ENCODE assay signal across 8 cellular contexts in the genomic region with DNA sequence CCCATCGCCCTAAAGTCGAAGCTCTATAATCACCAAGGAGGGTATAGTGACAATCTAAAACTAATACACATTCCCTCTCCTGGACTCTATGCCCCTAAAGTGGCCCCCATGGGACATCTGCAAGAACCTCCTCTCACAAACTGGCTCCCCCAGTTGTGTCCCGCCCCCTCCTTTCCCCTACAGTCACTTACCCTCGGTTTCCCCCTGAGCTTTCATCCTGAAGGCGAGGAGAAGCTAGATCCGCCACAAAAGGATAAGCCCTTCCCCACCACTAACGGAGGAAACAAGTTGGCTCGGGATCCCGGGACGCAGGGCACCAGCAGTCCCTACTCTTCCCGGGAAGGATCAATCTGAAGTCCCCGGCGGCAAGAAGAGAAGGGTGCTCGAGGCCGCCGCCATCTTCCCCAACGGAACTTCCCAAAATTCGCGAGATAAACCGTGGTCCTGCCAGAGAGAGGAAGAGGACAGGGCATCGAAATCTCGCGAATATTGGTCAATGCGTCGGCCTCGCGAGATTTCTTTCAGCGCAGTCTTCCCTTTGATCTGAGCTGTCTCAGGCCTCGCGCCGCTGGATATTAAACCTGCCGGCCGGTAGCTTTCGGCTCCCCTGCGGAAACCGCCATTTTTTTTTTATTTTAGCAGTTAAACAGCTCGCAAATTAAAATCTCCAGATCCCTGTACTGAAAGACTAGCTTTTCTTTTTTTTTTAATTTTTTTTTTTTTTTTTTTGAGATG. TPM values are rescaled to one million over a fixed set of nuclear protein-coding genes. Genes with fewer than 3 reads are reported as not detected.
DNase-seq lines count a peak whose midpoint lies in the region; ATAC-seq and TF ChIP-seq lines count a peak whose summit lies in the region.

A gene with protein sequence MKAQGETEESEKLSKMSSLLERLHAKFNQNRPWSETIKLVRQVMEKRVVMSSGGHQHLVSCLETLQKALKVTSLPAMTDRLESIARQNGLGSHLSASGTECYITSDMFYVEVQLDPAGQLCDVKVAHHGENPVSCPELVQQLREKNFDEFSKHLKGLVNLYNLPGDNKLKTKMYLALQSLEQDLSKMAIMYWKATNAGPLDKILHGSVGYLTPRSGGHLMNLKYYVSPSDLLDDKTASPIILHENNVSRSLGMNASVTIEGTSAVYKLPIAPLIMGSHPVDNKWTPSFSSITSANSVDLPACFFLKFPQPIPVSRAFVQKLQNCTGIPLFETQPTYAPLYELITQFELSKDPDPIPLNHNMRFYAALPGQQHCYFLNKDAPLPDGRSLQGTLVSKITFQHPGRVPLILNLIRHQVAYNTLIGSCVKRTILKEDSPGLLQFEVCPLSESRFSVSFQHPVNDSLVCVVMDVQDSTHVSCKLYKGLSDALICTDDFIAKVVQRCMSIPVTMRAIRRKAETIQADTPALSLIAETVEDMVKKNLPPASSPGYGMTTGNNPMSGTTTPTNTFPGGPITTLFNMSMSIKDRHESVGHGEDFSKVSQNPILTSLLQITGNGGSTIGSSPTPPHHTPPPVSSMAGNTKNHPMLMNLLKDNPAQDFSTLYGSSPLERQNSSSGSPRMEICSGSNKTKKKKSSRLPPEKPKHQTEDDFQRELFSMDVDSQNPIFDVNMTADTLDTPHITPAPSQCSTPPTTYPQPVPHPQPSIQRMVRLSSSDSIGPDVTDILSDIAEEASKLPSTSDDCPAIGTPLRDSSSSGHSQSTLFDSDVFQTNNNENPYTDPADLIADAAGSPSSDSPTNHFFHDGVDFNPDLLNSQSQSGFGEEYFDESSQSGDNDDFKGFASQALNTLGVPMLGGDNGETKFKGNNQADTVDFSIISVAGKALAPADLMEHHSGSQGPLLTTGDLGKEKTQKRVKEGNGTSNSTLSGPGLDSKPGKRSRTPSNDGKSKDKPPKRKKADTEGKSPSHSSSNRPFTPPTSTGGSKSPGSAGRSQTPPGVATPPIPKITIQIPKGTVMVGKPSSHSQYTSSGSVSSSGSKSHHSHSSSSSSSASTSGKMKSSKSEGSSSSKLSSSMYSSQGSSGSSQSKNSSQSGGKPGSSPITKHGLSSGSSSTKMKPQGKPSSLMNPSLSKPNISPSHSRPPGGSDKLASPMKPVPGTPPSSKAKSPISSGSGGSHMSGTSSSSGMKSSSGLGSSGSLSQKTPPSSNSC (N-terminal part only) (minus strand): TSS at position 417 of the 735 bp plus-strand sequence. CDS start 201 bp downstream, at position 216.

- peak within 1 kb of the TSS; percentile 98 for H3K27ac Mint-ChIP-seq in WTC11

- DNase-seq in AG04449 (ENCODE audit: low read depth, low spot score) (peak; percentile 84), NCI-H226 (peak; percentile 96), WTC11 (ENCODE audit: low spot score) (peak; percentile 94), cardiac fibroblast (ENCODE audit: low read depth in 2 of 2) (peak; percentile 99), iPS-NIHi7 (ENCODE audit: extremely low spot score) (peak; percentile 99), smooth muscle cell of the brain vasculature (ENCODE audit: low read depth, low spot score) (peak; percentile 91)

- H3K27me3 Mint-ChIP-seq in WTC11 (ENCODE audit: low read depth): no peaks in the 10 kb centered on the region; the same call in 1 of the 2 replicates

- H3K4me3 Mint-ChIP-seq in WTC11: peak within 1 kb of the TSS; percentile 99

- H3K9me3 Mint-ChIP-seq in WTC11: no peaks in the 10 kb centered on the region

- peak; percentile 90 for ATAC-seq in GM18907 (IDR thresholded peaks at IDR 0.05; ENCODE audit: unreplicated experiment)
- ATAC-seq in HG03175 (IDR thresholded peaks at IDR 0.05; ENCODE audit: unreplicated experiment): peak; percentile 94
- peak; percentile 98 for ATAC-seq in WTC11

- peaks cover 22% of the 10 kb centered on the region for H3K36me3 Mint-ChIP-seq in WTC11

- CTCF ChIA-PET in AG04449 (lab: Yijun Ruan, JAX) (interaction anchor here (0.7 to 1.5 kb wide), 3 partner anchors 11 to 180 kb away, joined by 3 to 10 read pairs (median 5); a partner anchor contains a TSS), WTC11 (lab: Charles Lee) (interaction anchor here (0.6 to 2.1 kb wide), 13 partner anchors 10 to 277 kb away, joined by 3 to 16 read pairs (median 4); a partner anchor contains a TSS)

- peak within 1 kb of the TSS; percentile 98 for H3K4me3 ChIP-seq in AG04449 (ENCODE audit: low read depth, low read length)
- peak within 1 kb of the TSS; percentile 78 to 80 for H3K4me3 ChIP-seq in cardiac fibroblast (replicated peaks in 1 of 2; ENCODE audit: low read depth in 2 of 2, low read length in 2 of 2)

- H3K4me1 Mint-ChIP-seq in WTC11: peaks cover 7% of the 10 kb centered on the region

- no peak for TF ChIP-seq CTCF in AG04449 (IDR thresholded peaks at IDR 0.05; ENCODE audit: insufficient read depth, low read length, missing control alignments)
- no peak for TF ChIP-seq CTCF in WTC11 (IDR thresholded peaks at IDR 0.05)
- TF ChIP-seq CTCF in cardiac fibroblast (IDR thresholded peaks at IDR 0.05; ENCODE audit: low read depth, low read length): no peak

- POLR2A ChIA-PET in AG04449 (lab: Yijun Ruan, JAX): interaction anchor here (0.7 to 4.6 kb wide), 4 partner anchors 11 to 893 kb away, joined by 3 to 43 read pairs (median 3); a partner anchor contains a TSS
- POLR2A ChIA-PET in WTC11 (lab: Charles Lee): interaction anchor here (0.7 to 2.1 kb wide), 4 partner anchors 11 to 140 kb away, joined by 3 to 23 read pairs (median 8); a partner anchor contains a TSS

TF ChIP-seq in WTC11, 78 proteins besides CTCF, POLR2A, EP300 and RAD21:
- TF ChIP-seq, protein P1, sequence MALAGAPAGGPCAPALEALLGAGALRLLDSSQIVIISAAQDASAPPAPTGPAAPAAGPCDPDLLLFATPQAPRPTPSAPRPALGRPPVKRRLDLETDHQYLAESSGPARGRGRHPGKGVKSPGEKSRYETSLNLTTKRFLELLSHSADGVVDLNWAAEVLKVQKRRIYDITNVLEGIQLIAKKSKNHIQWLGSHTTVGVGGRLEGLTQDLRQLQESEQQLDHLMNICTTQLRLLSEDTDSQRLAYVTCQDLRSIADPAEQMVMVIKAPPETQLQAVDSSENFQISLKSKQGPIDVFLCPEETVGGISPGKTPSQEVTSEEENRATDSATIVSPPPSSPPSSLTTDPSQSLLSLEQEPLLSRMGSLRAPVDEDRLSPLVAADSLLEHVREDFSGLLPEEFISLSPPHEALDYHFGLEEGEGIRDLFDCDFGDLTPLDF (CRISPR knock-in tag; IDR thresholded peaks at IDR 0.05): no peak
- TF ChIP-seq, protein P2, sequence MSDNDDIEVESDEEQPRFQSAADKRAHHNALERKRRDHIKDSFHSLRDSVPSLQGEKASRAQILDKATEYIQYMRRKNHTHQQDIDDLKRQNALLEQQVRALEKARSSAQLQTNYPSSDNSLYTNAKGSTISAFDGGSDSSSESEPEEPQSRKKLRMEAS (CRISPR knock-in tag; IDR thresholded peaks at IDR 0.05): peak; percentile 48
- TF ChIP-seq NFYB (CRISPR knock-in tag; conservative IDR thresholded peaks at IDR 0.05; ENCODE audit: low read depth) (no peak), GABPB1 (CRISPR knock-in tag; IDR thresholded peaks at IDR 0.05) (0 out of 2 replicates have a peak, but pooled peaks have one; percentile 10), ETV6 (CRISPR knock-in tag; IDR thresholded peaks at IDR 0.05) (peak; percentile 48; the same call in 1 of the 2 replicates), GTF2I (CRISPR knock-in tag; conservative IDR thresholded peaks at IDR 0.05) (no peak)
- TF ChIP-seq, protein P3, sequence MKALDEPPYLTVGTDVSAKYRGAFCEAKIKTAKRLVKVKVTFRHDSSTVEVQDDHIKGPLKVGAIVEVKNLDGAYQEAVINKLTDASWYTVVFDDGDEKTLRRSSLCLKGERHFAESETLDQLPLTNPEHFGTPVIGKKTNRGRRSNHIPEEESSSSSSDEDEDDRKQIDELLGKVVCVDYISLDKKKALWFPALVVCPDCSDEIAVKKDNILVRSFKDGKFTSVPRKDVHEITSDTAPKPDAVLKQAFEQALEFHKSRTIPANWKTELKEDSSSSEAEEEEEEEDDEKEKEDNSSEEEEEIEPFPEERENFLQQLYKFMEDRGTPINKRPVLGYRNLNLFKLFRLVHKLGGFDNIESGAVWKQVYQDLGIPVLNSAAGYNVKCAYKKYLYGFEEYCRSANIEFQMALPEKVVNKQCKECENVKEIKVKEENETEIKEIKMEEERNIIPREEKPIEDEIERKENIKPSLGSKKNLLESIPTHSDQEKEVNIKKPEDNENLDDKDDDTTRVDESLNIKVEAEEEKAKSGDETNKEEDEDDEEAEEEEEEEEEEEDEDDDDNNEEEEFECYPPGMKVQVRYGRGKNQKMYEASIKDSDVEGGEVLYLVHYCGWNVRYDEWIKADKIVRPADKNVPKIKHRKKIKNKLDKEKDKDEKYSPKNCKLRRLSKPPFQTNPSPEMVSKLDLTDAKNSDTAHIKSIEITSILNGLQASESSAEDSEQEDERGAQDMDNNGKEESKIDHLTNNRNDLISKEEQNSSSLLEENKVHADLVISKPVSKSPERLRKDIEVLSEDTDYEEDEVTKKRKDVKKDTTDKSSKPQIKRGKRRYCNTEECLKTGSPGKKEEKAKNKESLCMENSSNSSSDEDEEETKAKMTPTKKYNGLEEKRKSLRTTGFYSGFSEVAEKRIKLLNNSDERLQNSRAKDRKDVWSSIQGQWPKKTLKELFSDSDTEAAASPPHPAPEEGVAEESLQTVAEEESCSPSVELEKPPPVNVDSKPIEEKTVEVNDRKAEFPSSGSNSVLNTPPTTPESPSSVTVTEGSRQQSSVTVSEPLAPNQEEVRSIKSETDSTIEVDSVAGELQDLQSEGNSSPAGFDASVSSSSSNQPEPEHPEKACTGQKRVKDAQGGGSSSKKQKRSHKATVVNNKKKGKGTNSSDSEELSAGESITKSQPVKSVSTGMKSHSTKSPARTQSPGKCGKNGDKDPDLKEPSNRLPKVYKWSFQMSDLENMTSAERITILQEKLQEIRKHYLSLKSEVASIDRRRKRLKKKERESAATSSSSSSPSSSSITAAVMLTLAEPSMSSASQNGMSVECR (CRISPR knock-in tag; IDR thresholded peaks at IDR 0.05; ENCODE audit: borderline replicate concordance): peak; percentile 50; the same call in 1 of the 2 replicates

RNA-seq across cellular contexts. Expression of the gene that starts here (rescaled TPM):
- 47.0 to 50.4 TPM (median 47.9 TPM) in 3 replicates for total RNA-seq in WTC11 (2021)

Comparison
In these comparisons a context has a peak if more than half of its experiments do, and no peak if none do; other contexts are left out.
1. Peak in every context shown above with its lines: DNase-seq, ATAC-seq and H3K4me3 ChIP-seq.